Comparison of ENCODE assay signal across 14 cellular contexts in the genomic region with DNA sequence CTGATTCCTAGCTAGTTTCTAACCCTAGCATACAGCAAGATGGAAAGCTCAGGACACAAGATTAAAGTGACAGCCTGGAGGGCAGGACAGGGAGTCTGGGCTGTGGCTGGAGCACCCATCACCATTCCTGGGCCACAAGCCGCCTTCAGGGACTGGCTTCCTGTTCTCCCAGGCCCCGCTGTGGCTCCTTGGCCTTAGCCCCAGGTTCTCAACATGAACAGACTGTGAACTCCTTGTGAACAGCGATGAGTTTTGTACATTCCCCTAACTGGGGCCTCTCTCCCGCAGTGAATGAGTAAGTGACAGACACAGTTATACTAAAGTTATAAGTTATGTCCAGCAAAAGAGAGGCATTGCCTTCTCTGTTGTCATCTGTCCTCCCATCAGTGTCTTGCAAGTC. TPM values are rescaled to one million over a fixed set of nuclear protein-coding genes. Genes with fewer than 3 reads are reported as not detected.
DNase-seq lines count a peak whose midpoint lies in the region; ATAC-seq and TF ChIP-seq lines count a peak whose summit lies in the region.
"Had no signal": no experiment of that assay in that cellular context is flagged by ENCODE, and none has a peak within 500 bp of the region (broad histone marks: within the 10 kb centered on the region; RNA-seq: fewer than 3 reads in every experiment).

No MANE protein-coding gene starts in this region.

- TF ChIP-seq CTCF in natural killer cell (IDR thresholded peaks at IDR 0.05) (no peak), prostate gland (IDR thresholded peaks at IDR 0.05) (no peak)

- peak overlapping the region; percentile 50 for H3K27ac ChIP-seq in CD4-positive, alpha-beta memory T cell (ENCODE audit: low read depth, low read length)
- no peak overlapping the region for H3K27ac ChIP-seq in prostate gland
- H3K27ac ChIP-seq: hepatocyte had no signal

- peaks cover 60 to 79% (median 69%) of the 10 kb centered on the region in 4 donors for H3K4me1 Mint-ChIP-seq in CD4-positive, alpha-beta memory T cell
- peaks cover 67% of the 10 kb centered on the region for H3K4me1 Mint-ChIP-seq in activated naive CD8-positive, alpha-beta T cell (ENCODE audit: low read depth)
- peaks cover 64 to 67% of the 10 kb centered on the region in 2 donors for H3K4me1 Mint-ChIP-seq in natural killer cell

- POLR2A ChIA-PET in CD4-positive, alpha-beta memory T cell (lab: Charles Lee; ENCODE audit: partially characterized antibody): interaction anchor here (0.6 to 5.8 kb wide), 13 partner anchors 12 to 409 kb away, joined by 3 to 169 read pairs (median 4); partner anchors contain the start of genes ATP5F1A and PSTPIP2

- peak overlapping the region in 1 of 2 donors; percentile 65 for H3K4me3 ChIP-seq in CD4-positive, alpha-beta memory T cell (ENCODE audit: low read length in 2 of 2)
- peak overlapping the region; percentile 1; the same call in 1 of the 2 replicates for H3K4me3 ChIP-seq in Jurkat, Clone E6-1 (ENCODE audit: low read length)
- H3K4me3 ChIP-seq in prostate gland: no peak overlapping the region
- H3K4me3 ChIP-seq: hepatocyte had no signal

- no peaks in the 10 kb centered on the region for H3K9me3 ChIP-seq in CD4-positive, alpha-beta memory T cell (ENCODE audit: control insufficient read depth in 1 of 2, low read length in 2 of 2)
- H3K9me3 ChIP-seq in prostate gland: no peaks in the 10 kb centered on the region

- H3K27ac Mint-ChIP-seq in CD4-positive, alpha-beta memory T cell: peak overlapping the region; percentile 73 to 98 (median 95)
- peak overlapping the region; percentile 59 for H3K27ac Mint-ChIP-seq in activated naive CD8-positive, alpha-beta T cell
- H3K27ac Mint-ChIP-seq in natural killer cell: peak overlapping the region; percentile 97 to 98
- H3K27ac Mint-ChIP-seq: HFFc6 had no signal

- H3K27me3 Mint-ChIP-seq in CD4-positive, alpha-beta memory T cell: no peaks in the 10 kb centered on the region
- H3K27me3 Mint-ChIP-seq in activated naive CD8-positive, alpha-beta T cell: peaks cover 1% of the 10 kb centered on the region
- H3K27me3 Mint-ChIP-seq in natural killer cell (ENCODE audit: low read depth in 2 of 2): no peaks in the 10 kb centered on the region

- H3K36me3 ChIP-seq in CD4-positive, alpha-beta memory T cell (ENCODE audit: insufficient read depth, low read length): no peaks in the 10 kb centered on the region
- H3K36me3 ChIP-seq in prostate gland: no peaks in the 10 kb centered on the region

- H3K4me1 ChIP-seq in CD4-positive, alpha-beta memory T cell (ENCODE audit: insufficient read depth, low read length): peaks cover 84% of the 10 kb centered on the region
- H3K4me1 ChIP-seq in prostate gland (replicated peaks): no peaks in the 10 kb centered on the region

- peak overlapping the region; percentile 85 to 96 (median 92) for H3K4me3 Mint-ChIP-seq in CD4-positive, alpha-beta memory T cell
- H3K4me3 Mint-ChIP-seq in activated naive CD8-positive, alpha-beta T cell: peak overlapping the region; percentile 85
- H3K4me3 Mint-ChIP-seq in natural killer cell: peak overlapping the region; percentile 99
- H3K4me3 Mint-ChIP-seq: HFFc6 had no signal

- intact Hi-C loops in CD4-positive, alpha-beta memory T cell (cut with micrococcal nuclease): no loop called here
- intact Hi-C loops in natural killer cell (cut with micrococcal nuclease) (loop anchor here (5.0 to 10.0 kb wide), 5 partner anchors 184 to 647 kb away; partner anchors contain the start of genes ATP5F1A, EPG5 and PSTPIP2), prostate gland (cut with DNase I) (loop anchor here (10.0 kb wide), 1 partner anchor 387 kb away; the partner anchor contains the start of gene PSTPIP2)

- H3K27me3 ChIP-seq in CD4-positive, alpha-beta memory T cell (ENCODE audit: insufficient read depth, low read length): no peaks in the 10 kb centered on the region
- H3K27me3 ChIP-seq in prostate gland (replicated peaks; ENCODE audit: insufficient read depth): no peaks in the 10 kb centered on the region
- H3K27me3 ChIP-seq: hepatocyte had no signal

- peak in 1 of 5 donors; percentile 39 for DNase-seq in CD4-positive, alpha-beta memory T cell
- no peak for DNase-seq in Jurkat, Clone E6-1 (ENCODE audit: low read depth, low spot score)
- no peak for DNase-seq in natural killer cell
- DNase-seq in DMS 273 (lab: John Stamatoyannopoulos, UW; ENCODE audit: unreplicated experiment): no peak
- DNase-seq in RPMI8226: no peak
- DNase-seq in DMS79 treated with DMSO at 0.1 percent for 48 hours (lab: John Stamatoyannopoulos, UW): no peak
- no peak for DNase-seq in prostate gland (ENCODE audit: low spot score)
- DNase-seq: amniotic stem cell, HFFc6, mesendoderm, NCI-H446, Right ventricle myocardium superior had no signal

- H3K36me3 Mint-ChIP-seq in CD4-positive, alpha-beta memory T cell: no peaks in the 10 kb centered on the region
- H3K36me3 Mint-ChIP-seq in activated naive CD8-positive, alpha-beta T cell: peaks cover 6% of the 10 kb centered on the region
- peaks cover 11% of the 10 kb centered on the region for H3K36me3 Mint-ChIP-seq in natural killer cell

- H3K9me3 Mint-ChIP-seq in CD4-positive, alpha-beta memory T cell: no peaks in the 10 kb centered on the region
- H3K9me3 Mint-ChIP-seq in activated naive CD8-positive, alpha-beta T cell (ENCODE audit: low read depth): no peaks in the 10 kb centered on the region
- H3K9me3 Mint-ChIP-seq in natural killer cell: peaks cover 0 to 2% of the 10 kb centered on the region in 2 donors
- H3K9me3 Mint-ChIP-seq: HFFc6 had no signal

- CTCF ChIA-PET in CD4-positive, alpha-beta memory T cell (lab: Charles Lee; ENCODE audit: partially characterized antibody): interaction anchor here (1.0 to 11.7 kb wide), 14 partner anchors 10 to 388 kb away, joined by 3 to 304 read pairs (median 6); partner anchors contain the start of gene SLC14A1

- no peak for TF ChIP-seq POLR2A in prostate gland (IDR thresholded peaks at IDR 0.05)

- WGBS in prostate gland: 71% methylated on average over 4 of the region's 4 CpGs

- ATAC-seq in natural killer cell: peak in 1 of 3 donors; percentile 17

RNA-seq across cellular contexts. Expression of gene SLC14A1, which starts 35.9 kb away (rescaled TPM):
- total RNA-seq in CD4-positive, alpha-beta memory T cell: 1 to 10 TPM; 2.8 to 3.6 TPM
- 1 to 10 TPM; 1.8 to 3.6 TPM for polyA plus RNA-seq in CD4-positive, alpha-beta memory T cell
- 13.9 TPM for polyA plus RNA-seq in Jurkat, Clone E6-1 (2012; ENCODE audit: insufficient read depth, insufficient read length)
- total RNA-seq in natural killer cell (10 to 100 TPM; 21.2 to 51.6 (median 42.2) TPM), prostate gland (100 to 1,000 TPM in 1 of 2 donors, 10 to 100 TPM in 1; 31.8 to 139 TPM)

Comparison
In these comparisons a context has a peak if more than half of its experiments do, and no peak if none do; other contexts are left out.
1. RNA of gene SLC14A1, which starts 35.9 kb away (total RNA-seq): 31.8 to 139 TPM in prostate gland and 21.2 to 51.6 TPM in natural killer cell; 2.8 to 3.6 TPM in CD4-positive, alpha-beta memory T cell; every median in the first group is over 4 times any median in the second.
2. Peak in every context shown above with its lines, with median percentiles within 50 percentile points of each other: H3K27ac Mint-ChIP-seq and H3K4me3 Mint-ChIP-seq.